7 cellular contexts compared by ENCODE assay signal in the genomic region with DNA sequence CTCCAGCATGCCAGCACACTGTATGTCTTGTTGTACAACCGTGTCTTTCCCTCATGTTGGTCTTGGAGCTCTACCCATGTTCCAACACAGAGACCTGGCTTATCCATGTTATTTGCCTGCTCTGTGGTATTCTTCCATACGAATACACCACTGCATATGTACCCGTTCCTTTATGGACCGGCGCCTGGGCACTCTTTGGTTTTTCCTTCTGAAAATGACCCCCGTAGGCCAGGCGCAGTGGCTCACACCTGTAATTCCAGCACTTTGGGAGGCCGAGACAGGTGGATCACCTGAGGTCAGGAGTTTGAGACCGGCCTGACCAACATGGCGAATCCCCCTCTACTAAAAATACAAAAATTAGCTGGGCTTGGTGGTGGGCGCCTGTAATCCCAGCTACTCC.
DNase-seq lines count a peak whose midpoint lies in the region; ATAC-seq and TF ChIP-seq lines count a peak whose summit lies in the region.
"Not testable (repeated sequence)": the region's sequence is repeated elsewhere in the genome, so short reads cannot be mapped to it uniquely, and the experiment has no call there.

No MANE protein-coding gene starts in this region.

- TF ChIP-seq POLR2A in IMR-90 (IDR thresholded peaks at IDR 0.05; ENCODE audit: low read depth, low read length) = not testable (repeated sequence)

- CTCF ChIA-PET in Caco-2 (lab: Charles Lee); WTC11 (lab: Charles Lee): not testable (repeated sequence)
- CTCF ChIA-PET in IMR-90 (lab: Yijun Ruan, JAX) = interaction anchor here (0.6 to 0.7 kb wide), 2 partner anchors 18 to 57 kb away, joined by 3 read pairs; no protein-coding TSS in a partner anchor
- CTCF ChIA-PET in MCF 10A (lab: Yijun Ruan, JAX) = interaction anchor here (0.6 to 0.9 kb wide), 3 partner anchors 129 to 1199 kb away, joined by 3 to 5 read pairs (median 3); no protein-coding TSS in a partner anchor

- H2AK9ac ChIP-seq in IMR-90 (replicated peaks; ENCODE audit: low read depth, low read length, poor library complexity) = not testable (repeated sequence)

- BruUV-seq in Caco-2 (replicated peaks; lab: Mats Ljungman, UMichigan); IMR-90 (replicated peaks; lab: Mats Ljungman, UMichigan); MCF 10A (replicated peaks; lab: Mats Ljungman, UMichigan): not testable (repeated sequence)

- H3K36me3 ChIP-seq in Caco-2 (ENCODE audit: control insufficient read depth, insufficient read depth, low read length); neural progenitor cell: not testable (repeated sequence)
- H3K36me3 ChIP-seq in IMR-90 (ENCODE audit: control insufficient read depth, insufficient read depth, low read length) = peaks cover 27% of the 10 kb centered on the region

- H4K8ac ChIP-seq in IMR-90 (ENCODE audit: low read depth in 2 of 2, low read length in 2 of 2) = 0 out of 4 replicates have a peak overlapping the region, but pooled peaks of 1 of the 2 experiments have one; percentile 16

- H4K5ac ChIP-seq in IMR-90 (ENCODE audit: low read depth, low read length) = not testable (repeated sequence)

- peak overlapping the region; percentile 69; the same call in 1 of the 2 replicates for H3K23ac ChIP-seq in IMR-90 (ENCODE audit: low read depth, low read length)

- not testable (repeated sequence) for H3K4me3 ChIP-seq in Caco-2 (ENCODE audit: low read depth, low read length); IMR-90 (ENCODE audit: insufficient read depth, low read depth, low read length); neural progenitor cell

- H3K27ac ChIP-seq in IMR-90 (ENCODE audit: insufficient read depth, low read length); neural progenitor cell: not testable (repeated sequence)

- TF ChIP-seq CTCF in Caco-2 (IDR thresholded peaks at IDR 0.05; ENCODE audit: insufficient read depth in 1 of 2, low read depth in 1 of 2, low read length in 1 of 2, severe bottlenecking in 1 of 2, unreplicated experiment in 1 of 2); IMR-90 (conservative IDR thresholded peaks at IDR 0.05; ENCODE audit: low read depth, low read length); WTC11 (IDR thresholded peaks at IDR 0.05); MCF 10A (IDR thresholded peaks at IDR 0.05; ENCODE audit: unreplicated experiment); neural progenitor cell (IDR thresholded peaks at IDR 0.05): not testable (repeated sequence)

- peaks cover 39% of the 10 kb centered on the region for H3K9me1 ChIP-seq in IMR-90 (ENCODE audit: insufficient read depth, low read length)

- H3K27ac Mint-ChIP-seq in Caco-2 (ENCODE audit: unreplicated experiment) (peak overlapping the region; percentile 25), WTC11 (peak overlapping the region; percentile 31; the same call in 1 of the 2 replicates), MCF 10A (ENCODE audit: low read depth, unreplicated experiment) (peak overlapping the region; percentile 80), memory B cell (peak overlapping the region; percentile 67), neural progenitor cell (peak overlapping the region; percentile 93)
- H3K27ac Mint-ChIP-seq in stimulated activated naive CD8-positive, alpha-beta T cell treated with anti-CD3 and anti-CD28 coated beads, Interleukin-15, Interleukin-2, amounts not matched to agents 100 ng/mL and 50 ng/mL, for 24 hours = peak overlapping the region; percentile 29

- not testable (repeated sequence) for H3K18ac ChIP-seq in IMR-90 (ENCODE audit: low read depth, low read length)

- peaks cover 79% of the 10 kb centered on the region for H3K79me2 ChIP-seq in neural progenitor cell (ENCODE audit: low read depth)

- not testable (repeated sequence) for H2BK15ac ChIP-seq in IMR-90 (ENCODE audit: low read depth, low read length)

- in situ Hi-C loops in IMR-90 (cut with MboI; ENCODE audit: low sequenced_read_pairs) = not testable (repeated sequence)

- H3K4me1 ChIP-seq in Caco-2, neural progenitor cell: not testable (repeated sequence)
- peaks cover 26% of the 10 kb centered on the region for H3K4me1 ChIP-seq in IMR-90 (ENCODE audit: control insufficient read depth, insufficient read depth, low read length)

- dilution Hi-C loops in IMR-90 (cut with HindIII; ENCODE audit: low sequenced_read_pairs, unreplicated experiment) = not testable (repeated sequence)

- DNase-seq in Caco-2; IMR-90; WTC11 (ENCODE audit: low spot score); MCF 10A (ENCODE audit: unreplicated experiment); memory B cell (ENCODE audit: low spot score in 2 of 2); neural progenitor cell (ENCODE audit: low spot score): not testable (repeated sequence)

- not testable (repeated sequence) for H3K9me3 ChIP-seq in Caco-2; IMR-90 (ENCODE audit: control insufficient read depth, insufficient read depth, low read length); neural progenitor cell (ENCODE audit: low read depth)

- ATAC-seq in IMR-90 (ENCODE audit: low read depth); WTC11; memory B cell (ENCODE audit: low read depth): not testable (repeated sequence)

- peak overlapping the region; percentile 43; the same call in 1 of the 2 replicates for H3K4ac ChIP-seq in IMR-90 (ENCODE audit: low read depth, low read length)

- WGBS in IMR-90 (ENCODE audit: extremely low coverage in 2 of 2, insufficient read length in 1 of 2), 2 experiments = 100% methylated on average over 1 of the region's 11 CpGs; no CpG with 5 or more reads in 1 of the 2 experiments

- H3F3A ChIP-seq in neural progenitor cell (ENCODE audit: low read depth) = not testable (repeated sequence)

- H2BK5ac ChIP-seq in IMR-90 (ENCODE audit: low read depth, low read length, poor library complexity, severe bottlenecking) = peak overlapping the region; percentile 27

- H3K27me3 ChIP-seq in Caco-2 (replicated peaks; ENCODE audit: control insufficient read depth, insufficient read depth, low read length); IMR-90 (ENCODE audit: control insufficient read depth, insufficient read depth, low read length); neural progenitor cell: not testable (repeated sequence)

- H3K4me1 Mint-ChIP-seq in Caco-2 (ENCODE audit: low read depth, unreplicated experiment); WTC11: not testable (repeated sequence)
- H3K4me1 Mint-ChIP-seq in MCF 10A (ENCODE audit: insufficient read depth, unreplicated experiment) (peaks cover 27% of the 10 kb centered on the region), memory B cell (peaks cover 18% of the 10 kb centered on the region), neural progenitor cell (peaks cover 45% of the 10 kb centered on the region)
- H3K4me1 Mint-ChIP-seq in stimulated activated naive CD8-positive, alpha-beta T cell treated with anti-CD3 and anti-CD28 coated beads, Interleukin-15, Interleukin-2, amounts not matched to agents 100 ng/mL and 50 ng/mL, for 24 hours (ENCODE audit: low read depth) = peaks cover 18% of the 10 kb centered on the region

- not testable (repeated sequence) for H3K4me2 ChIP-seq in IMR-90 (ENCODE audit: low read depth, low read length); neural progenitor cell

- intact Hi-C loops in Caco-2 (cut with micrococcal nuclease; ENCODE audit: unreplicated experiment); IMR-90 (cut with micrococcal nuclease); MCF 10A (cut with micrococcal nuclease): not testable (repeated sequence)

- not testable (repeated sequence) for H3K4me3 Mint-ChIP-seq in Caco-2 (ENCODE audit: unreplicated experiment); WTC11; MCF 10A (ENCODE audit: unreplicated experiment); memory B cell; neural progenitor cell; stimulated activated naive CD8-positive, alpha-beta T cell treated with anti-CD3 and anti-CD28 coated beads, Interleukin-15, Interleukin-2, amounts not matched to agents 100 ng/mL and 50 ng/mL, for 24 hours

- H2BK120ac ChIP-seq in IMR-90 (ENCODE audit: low read depth, low read length) = not testable (repeated sequence)

- not testable (repeated sequence) for H3K9ac ChIP-seq in IMR-90 (ENCODE audit: low read depth, low read length); neural progenitor cell

- H3K9me3 Mint-ChIP-seq in Caco-2 (ENCODE audit: unreplicated experiment); WTC11; MCF 10A (ENCODE audit: unreplicated experiment); memory B cell; neural progenitor cell; stimulated activated naive CD8-positive, alpha-beta T cell treated with anti-CD3 and anti-CD28 coated beads, Interleukin-15, Interleukin-2, amounts not matched to agents 100 ng/mL and 50 ng/mL, for 24 hours: not testable (repeated sequence)

- H4K91ac ChIP-seq in IMR-90 (ENCODE audit: insufficient read depth, low read depth, low read length) = not testable (repeated sequence)

- H3K27me3 Mint-ChIP-seq in Caco-2 (ENCODE audit: insufficient read depth, unreplicated experiment); WTC11 (ENCODE audit: low read depth); MCF 10A (ENCODE audit: insufficient read depth, unreplicated experiment); memory B cell; neural progenitor cell (ENCODE audit: insufficient read depth, low read depth); stimulated activated naive CD8-positive, alpha-beta T cell treated with anti-CD3 and anti-CD28 coated beads, Interleukin-15, Interleukin-2, amounts not matched to agents 100 ng/mL and 50 ng/mL, for 24 hours: not testable (repeated sequence)

- peaks cover 58% of the 10 kb centered on the region for H4K20me1 ChIP-seq in IMR-90 (ENCODE audit: insufficient read depth, low read length)
- H4K20me1 ChIP-seq in neural progenitor cell (ENCODE audit: low read depth) = peaks cover 92% of the 10 kb centered on the region

- peak overlapping the region; percentile 79; the same call in 1 of the 2 replicates for H2AK5ac ChIP-seq in IMR-90 (ENCODE audit: low read depth, low read length)

- not testable (repeated sequence) for H2AFZ ChIP-seq in IMR-90 (replicated peaks; ENCODE audit: low read length, poor library complexity); neural progenitor cell (replicated peaks)

- not testable (repeated sequence) for H3K56ac ChIP-seq in IMR-90 (ENCODE audit: extremely low read depth, insufficient read depth, low read length)

- peak overlapping the region; percentile 55; the same call in 1 of the 2 replicates for H3K14ac ChIP-seq in IMR-90 (replicated peaks; ENCODE audit: low read depth, low read length)

- H3K79me1 ChIP-seq in IMR-90 (ENCODE audit: low read depth in 1 of 2, low read length in 2 of 2) = peaks cover 15 to 93% of the 10 kb centered on the region in 2 experiments

- POLR2A ChIA-PET in Caco-2 (lab: Charles Lee); IMR-90 (lab: Charles Lee; ENCODE audit: unreplicated experiment); WTC11 (lab: Charles Lee): not testable (repeated sequence)
- POLR2A ChIA-PET in MCF 10A (lab: Yijun Ruan, JAX) = interaction anchor here (2.0 kb wide), 1 partner anchor 9 kb away, joined by 5 read pairs; no protein-coding TSS in a partner anchor

- peaks cover 28% of the 10 kb centered on the region for H3K36me3 Mint-ChIP-seq in Caco-2 (ENCODE audit: insufficient read depth, unreplicated experiment)
- not testable (repeated sequence) for H3K36me3 Mint-ChIP-seq in WTC11
- peaks cover 34% of the 10 kb centered on the region for H3K36me3 Mint-ChIP-seq in MCF 10A (ENCODE audit: insufficient read depth, unreplicated experiment)
- H3K36me3 Mint-ChIP-seq in memory B cell = peaks cover 13% of the 10 kb centered on the region
- peaks cover 36% of the 10 kb centered on the region for H3K36me3 Mint-ChIP-seq in neural progenitor cell
- peaks cover 10% of the 10 kb centered on the region for H3K36me3 Mint-ChIP-seq in stimulated activated naive CD8-positive, alpha-beta T cell treated with anti-CD3 and anti-CD28 coated beads, Interleukin-15, Interleukin-2, amounts not matched to agents 100 ng/mL and 50 ng/mL, for 24 hours (ENCODE audit: low read depth)

- TF ChIP-seq RAD21 in IMR-90 (IDR thresholded peaks at IDR 0.05; ENCODE audit: low read length) = not testable (repeated sequence)

- H2BK20ac ChIP-seq in IMR-90 (ENCODE audit: low read depth, low read length) = not testable (repeated sequence)

Comparison
In these comparisons a context has a peak if more than half of its experiments do, and no peak if none do; other contexts are left out.
1. H3K27ac Mint-ChIP-seq: peak in every context shown above with its lines; median percentile 93 in neural progenitor cell; 80 in MCF 10A; 67 in memory B cell; 31 in WTC11; 29 in stimulated activated naive CD8-positive, alpha-beta T cell treated with anti-CD3 and anti-CD28 coated beads, Interleukin-15, Interleukin-2, amounts not matched to agents 100 ng/mL and 50 ng/mL, for 24 hours; 25 in Caco-2.